ENCODE assay signal across 12 cellular contexts in the genomic region with DNA sequence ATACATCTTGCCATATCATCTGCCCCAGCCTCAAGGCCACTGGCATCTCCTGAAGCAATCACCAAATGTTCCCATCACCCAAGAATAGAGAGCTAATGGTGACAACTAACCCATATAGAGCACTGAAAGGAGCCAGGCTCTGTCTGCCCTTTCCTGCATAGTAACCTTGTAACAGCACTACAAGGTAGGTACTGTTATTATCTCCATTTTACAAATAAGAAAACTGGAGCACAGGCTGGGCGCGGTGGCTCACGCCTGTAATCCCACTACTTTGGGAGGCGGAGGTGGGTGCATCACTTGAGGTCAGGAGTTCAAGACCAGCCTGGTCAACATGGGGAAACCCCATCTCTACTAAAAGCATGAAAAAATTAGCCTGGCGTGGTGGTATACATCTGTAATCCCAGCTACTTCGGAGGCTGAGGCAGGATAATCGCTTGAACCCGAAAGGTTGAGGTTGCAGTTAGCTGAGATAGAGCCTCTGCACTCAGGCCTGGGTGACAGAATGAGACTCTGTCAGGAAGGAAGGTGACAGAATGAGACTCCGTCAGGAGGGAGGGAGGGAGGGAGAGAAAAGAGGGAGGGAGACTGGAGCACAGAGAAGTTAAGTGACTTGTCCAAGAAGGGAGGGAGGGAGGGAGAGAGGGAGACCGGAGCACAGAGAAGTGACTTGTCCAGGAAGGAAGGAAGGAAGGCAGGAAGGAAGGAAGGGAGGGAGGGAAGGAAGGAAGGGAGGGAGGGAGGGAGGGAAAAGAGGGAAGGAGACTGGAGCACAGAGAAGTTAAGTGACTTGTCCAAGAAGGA. TPM values are rescaled to one million over a fixed set of nuclear protein-coding genes. Genes with fewer than 3 reads are reported as not detected.
DNase-seq lines count a peak whose midpoint lies in the region; ATAC-seq and TF ChIP-seq lines count a peak whose summit lies in the region.
"Had no signal": no experiment of that assay in that cellular context is flagged by ENCODE, and none has a peak within 500 bp of the region (broad histone marks: within the 10 kb centered on the region; RNA-seq: fewer than 3 reads in every experiment).

No MANE protein-coding gene starts in this region.

- no peaks in the 10 kb centered on the region for H3K9me3 ChIP-seq in SK-N-MC (ENCODE audit: low read depth, low read length)
- H3K9me3 ChIP-seq in fibroblast of lung (ENCODE audit: control insufficient read depth, insufficient read depth, low read depth, low read length) = no peaks in the 10 kb centered on the region
- H3K9me3 ChIP-seq in testis = no peaks in the 10 kb centered on the region
- no peaks in the 10 kb centered on the region for H3K9me3 ChIP-seq in HAP-1
- H3K9me3 ChIP-seq: right atrium auricular region, SJCRH30 had no signal

- H3K27me3 ChIP-seq in fibroblast of lung (ENCODE audit: control insufficient read depth, insufficient read depth, low read length) = no peaks in the 10 kb centered on the region
- H3K27me3 ChIP-seq in testis = no peaks in the 10 kb centered on the region
- no peaks in the 10 kb centered on the region for H3K27me3 ChIP-seq in HAP-1 (ENCODE audit: low read depth)
- H3K27me3 ChIP-seq: foreskin keratinocyte, right atrium auricular region, SJCRH30 had no signal

- no peaks in the 10 kb centered on the region for H3K79me2 ChIP-seq in fibroblast of lung (ENCODE audit: control insufficient read depth, insufficient read depth, low read length)

- peaks cover 3% of the 10 kb centered on the region for H3K4me1 ChIP-seq in fibroblast of lung (ENCODE audit: control insufficient read depth, extremely low read depth, insufficient read depth, low read length)
- H3K4me1 ChIP-seq in testis = peaks cover 3% of the 10 kb centered on the region
- peaks cover 22% of the 10 kb centered on the region for H3K4me1 ChIP-seq in HAP-1
- H3K4me1 ChIP-seq: foreskin keratinocyte, SJCRH30 had no signal

- intact Hi-C loops in testis (cut with DNase I; ENCODE audit: low total_unique reads) (no loop called here), sciatic nerve (cut with DNase I) (no loop called here)

- TF ChIP-seq CTCF in fibroblast of lung (conservative IDR thresholded peaks at IDR 0.05 in 1 of 2, IDR thresholded peaks at IDR 0.05 in 1 of 2; ENCODE audit: low read depth in 1 of 2, low read length in 2 of 2) (no peak), testis (IDR thresholded peaks at IDR 0.05) (no peak)

- H3K9ac ChIP-seq in SK-N-MC (ENCODE audit: insufficient read length) (no peak overlapping the region), fibroblast of lung (ENCODE audit: insufficient read depth, low read length) (no peak overlapping the region)

- no peak for ATAC-seq in sciatic nerve
- ATAC-seq: foreskin keratinocyte had no signal

- in situ Hi-C loops in HAP-1 (cut with MboI; ENCODE audit: low sequenced_read_pairs) = no loop called here

- peaks cover 44% of the 10 kb centered on the region for H3K4me1 Mint-ChIP-seq in activated T-cell treated with anti-CD3 and anti-CD28 coated beads, Interleukin-2, amount 50 U/mL, for 24 hours (ENCODE audit: low read depth)

- H2AFZ ChIP-seq in fibroblast of lung (ENCODE audit: low read length) = peak overlapping the region; percentile 46

- H3K4me3 Mint-ChIP-seq in activated T-cell treated with anti-CD3 and anti-CD28 coated beads, Interleukin-2, amount 50 U/mL, for 24 hours = peak overlapping the region; percentile 98

- peak overlapping the region; percentile 73 for H3K27ac Mint-ChIP-seq in activated T-cell treated with anti-CD3 and anti-CD28 coated beads, Interleukin-2, amount 50 U/mL, for 24 hours

- 66 to 81% methylated on average over 10 of the region's 10 CpGs for WGBS in testis, 2 donors

- H4K20me1 ChIP-seq in fibroblast of lung (ENCODE audit: control insufficient read depth, extremely low read depth, insufficient read depth, low read length) = no peaks in the 10 kb centered on the region

- DNase-seq in activated T-cell treated with anti-CD3 and anti-CD28 coated beads, Interleukin-2, amount 50 U/mL, for 24 hours = no peak
- no peak for DNase-seq in activated T-cell treated with anti-CD3 and anti-CD28 coated beads, Interleukin-2, amount 50 U/mL, for 48 hours
- DNase-seq in SK-N-MC (ENCODE audit: low read depth, low spot score) = no peak
- DNase-seq in fibroblast of lung (ENCODE audit: low read depth in 2 of 2) = no peak
- peak; percentile 15 for DNase-seq in testis
- no peak for DNase-seq in HAP-1 (ENCODE audit: low spot score in 2 of 2)
- DNase-seq in SHP77 treated with DMSO at 0.1 percent for 48 hours (lab: John Stamatoyannopoulos, UW) = no peak
- no peak for DNase-seq in sciatic nerve (ENCODE audit: low spot score)
- DNase-seq: foreskin keratinocyte, KBM-7, SJCRH30 had no signal

- H3K9me3 Mint-ChIP-seq in activated T-cell treated with anti-CD3 and anti-CD28 coated beads, Interleukin-2, amount 50 U/mL, for 24 hours = no peaks in the 10 kb centered on the region

- peaks cover 36% of the 10 kb centered on the region for H3K36me3 Mint-ChIP-seq in activated T-cell treated with anti-CD3 and anti-CD28 coated beads, Interleukin-2, amount 50 U/mL, for 24 hours (ENCODE audit: low read depth)

- no peak overlapping the region for H3K4me2 ChIP-seq in fibroblast of lung (ENCODE audit: extremely low read depth, insufficient read depth, low read length)

- H3K4me3 ChIP-seq in SK-N-MC (peak overlapping the region; percentile 100), fibroblast of lung (replicated peaks in 1 of 4; ENCODE audit: control extremely low read depth in 1 of 4, insufficient read depth in 1 of 4, low read depth in 3 of 4, low read length in 4 of 4) (no peak overlapping the region), testis (no peak overlapping the region), HAP-1 (no peak overlapping the region)
- H3K4me3 ChIP-seq: right atrium auricular region, SJCRH30 had no signal

- no peaks in the 10 kb centered on the region for H3K27me3 Mint-ChIP-seq in activated T-cell treated with anti-CD3 and anti-CD28 coated beads, Interleukin-2, amount 50 U/mL, for 24 hours

- H3K27ac ChIP-seq in SK-N-MC (peak overlapping the region; percentile 82), fibroblast of lung (ENCODE audit: insufficient read depth, low read length) (no peak overlapping the region), testis (no peak overlapping the region)
- H3K27ac ChIP-seq: SJCRH30 had no signal

- TF ChIP-seq POLR2A in testis (IDR thresholded peaks at IDR 0.05) = no peak

- H3K36me3 ChIP-seq in SK-N-MC (ENCODE audit: insufficient read depth, low read length) = no peaks in the 10 kb centered on the region
- no peaks in the 10 kb centered on the region for H3K36me3 ChIP-seq in fibroblast of lung (ENCODE audit: control insufficient read depth, insufficient read depth, low read length)
- H3K36me3 ChIP-seq in testis (ENCODE audit: low read depth, missing control alignments) = no peaks in the 10 kb centered on the region
- H3K36me3 ChIP-seq in HAP-1 (replicated peaks) = no peaks in the 10 kb centered on the region
- H3K36me3 ChIP-seq: right atrium auricular region, SJCRH30 had no signal

RNA-seq across cellular contexts. Expression of gene SLC35F2, which starts 2.2 kb away (rescaled TPM):
- total RNA-seq in fibroblast of lung (7.4 and 9.8 TPM in 2 replicates), testis (10 to 100 TPM in 1 of 2 donors, 1 to 10 TPM in 1; 8.0 to 12.9 TPM), sciatic nerve (4.2 TPM)
- polyA plus RNA-seq in fibroblast of lung (2.8 and 9.0 TPM in 2 replicates), testis (ENCODE audit: insufficient read depth, low read depth, low replicate concordance) (7.8 TPM)
- polyA plus RNA-seq in fibroblast of lung (2012) = 2.2 and 7.2 TPM in 2 replicates
- 2.0 and 10.0 TPM in 2 replicates for polyA minus RNA-seq in fibroblast of lung (ENCODE audit: low replicate concordance)
